Comparison of ENCODE assay signal across 10 cellular contexts in genomic region chr7:36514289-36515243, GRCh38.
A peak's percentile ranks its signal among the peaks of the same experiment; 100 is the strongest.
DNase-seq lines count a peak whose midpoint lies in the region; ATAC-seq lines count a peak whose summit lies in the region.
"Had no signal": no experiment of that assay in that cellular context is flagged by ENCODE, and none has a peak within 500 bp of the region (broad histone marks: within the 10 kb centered on the region; RNA-seq: fewer than 3 reads in every experiment).

No MANE protein-coding gene starts in this region.

- peaks cover 18% of the 10 kb centered on the region for H3K4me1 Mint-ChIP-seq in activated CD8-positive, alpha-beta memory T cell treated with anti-CD3 and anti-CD28 coated beads, Interleukin-2, amount 10 ng/mL, durations not matched to agents 7 days and 5 days
- peaks cover 67 to 82% of the 10 kb centered on the region in 2 donors for H3K4me1 Mint-ChIP-seq in immature natural killer cell

- H3K36me3 Mint-ChIP-seq in activated CD8-positive, alpha-beta memory T cell treated with anti-CD3 and anti-CD28 coated beads, Interleukin-2, amount 10 ng/mL, durations not matched to agents 7 days and 5 days, result peaks cover 14% of the 10 kb centered on the region
- H3K36me3 Mint-ChIP-seq in immature natural killer cell, result peaks cover 31 to 46% (median 41%) of the 10 kb centered on the region in 3 donors

- CTCF ChIA-PET in activated CD8-positive, alpha-beta memory T cell treated with anti-CD3 and anti-CD28 coated beads, Interleukin-2, amount 10 ng/mL, durations not matched to agents 7 days and 5 days (lab: Charles Lee), result interaction anchor here (1.3 kb wide), 1 partner anchor 27 kb away, joined by 3 read pairs; no protein-coding TSS in a partner anchor

- intact Hi-C loops in sciatic nerve (cut with DNase I), result no loop called here

- peaks cover 3% of the 10 kb centered on the region for H3K9me3 Mint-ChIP-seq in activated CD8-positive, alpha-beta memory T cell treated with anti-CD3 and anti-CD28 coated beads, Interleukin-2, amount 10 ng/mL, durations not matched to agents 7 days and 5 days (ENCODE audit: low read depth)
- H3K9me3 Mint-ChIP-seq in immature natural killer cell, result peaks cover 0 to 4% (median under 1%) of the 10 kb centered on the region in 6 donors

- H3K27ac Mint-ChIP-seq in activated CD8-positive, alpha-beta memory T cell treated with anti-CD3 and anti-CD28 coated beads, Interleukin-2, amount 10 ng/mL, durations not matched to agents 7 days and 5 days, result peak overlapping the region; percentile 9
- H3K27ac Mint-ChIP-seq in immature natural killer cell, result peak overlapping the region; percentile 86 to 92 (median 90)

- H3K4me3 Mint-ChIP-seq in activated CD8-positive, alpha-beta memory T cell treated with anti-CD3 and anti-CD28 coated beads, Interleukin-2, amount 10 ng/mL, durations not matched to agents 7 days and 5 days, result no peak overlapping the region
- H3K4me3 Mint-ChIP-seq in immature natural killer cell, result peak overlapping the region in 4 of 5 donors; percentile 15 to 53 (median 32)

- H3K27me3 Mint-ChIP-seq in activated CD8-positive, alpha-beta memory T cell treated with anti-CD3 and anti-CD28 coated beads, Interleukin-2, amount 10 ng/mL, durations not matched to agents 7 days and 5 days, result no peaks in the 10 kb centered on the region
- H3K27me3 Mint-ChIP-seq in immature natural killer cell (ENCODE audit: low read depth in 3 of 3), result peaks cover 23 to 81% (median 68%) of the 10 kb centered on the region in 3 donors

- no peak for DNase-seq in activated CD8-positive, alpha-beta memory T cell treated with anti-CD3 and anti-CD28 coated beads, Interleukin-2, amount 10 ng/mL, durations not matched to agents 7 days and 5 days
- DNase-seq in activated CD8-positive, alpha-beta memory T cell treated with anti-CD3 and anti-CD28 coated beads, Interleukin-2, amount 50 U/mL, for 48 hours, result no peak
- DNase-seq in SW480 (ENCODE audit: low spot score) (peak; percentile 13), immature natural killer cell (peak in 1 of 3 donors; percentile 50), sciatic nerve (ENCODE audit: low spot score) (no peak)
- no peak for DNase-seq in activated CD4-positive, alpha-beta T cell treated with anti-CD3 and anti-CD28 coated beads for 4 hours
- no peak for DNase-seq in effector CD8-positive, alpha-beta T cell (lab: John Stamatoyannopoulos, UW)
- DNase-seq: effector memory CD4-positive, alpha-beta T cell; NCI-H510A had no signal

- peak; percentile 34 for ATAC-seq in activated CD8-positive, alpha-beta memory T cell treated with anti-CD3 and anti-CD28 coated beads, Interleukin-2, amount 10 ng/mL, durations not matched to agents 7 days and 5 days
- ATAC-seq in sciatic nerve (peak; percentile 62), GM21381 (IDR thresholded peaks at IDR 0.05; ENCODE audit: unreplicated experiment) (no peak)
